In genomic region chr2:127359520-127359919, GRCh38 we compare ENCODE assay signal across 15 cellular contexts. TPM values are rescaled to one million over a fixed set of nuclear protein-coding genes. Genes with fewer than 3 reads are reported as not detected.
"Had no signal": no experiment of that assay in that cellular context is flagged by ENCODE, and none has a peak within 500 bp of the region (broad histone marks: within the 10 kb centered on the region; RNA-seq: fewer than 3 reads in every experiment).

No MANE protein-coding gene starts in this region.

- H3K4me2 ChIP-seq: hepatocyte had no signal

- H3K27ac ChIP-seq: colonic mucosa, hepatocyte, lower lobe of right lung had no signal

- H3K4me3 Mint-ChIP-seq: activated CD4-positive, alpha-beta memory T cell treated with anti-CD3 and anti-CD28 coated beads, Interleukin-2, amount 10 ng/mL, durations not matched to agents 7 days and 5 days; activated naive CD8-positive, alpha-beta T cell treated with anti-CD3 and anti-CD28 coated beads, Interleukin-2, amount 50 U/mL, for 24 hours; activated T-helper 1 cell treated with anti-CD3 and anti-CD28 coated beads, Interleukin-12 subunit alpha, Interleukin-12 subunit beta, Interleukin-2, Interleukin-4 antibody, amounts not matched to agents 30 ng/mL and 10 ng/mL and 1 ng/mL, durations not matched to agents 14 hours and 24 hours and 36 hours; naive B cell; stimulated activated effector memory CD8-positive, alpha-beta T cell treated with anti-CD3 and anti-CD28 coated beads, Interleukin-12 subunit alpha, Interleukin-12 subunit beta, amount 100 ng/mL, for 72 hours; type B pancreatic cell had no signal

- DNase-seq: activated CD4-positive, alpha-beta memory T cell treated with anti-CD3 and anti-CD28 coated beads, Interleukin-2, amount 10 ng/mL, durations not matched to agents 7 days and 5 days; activated naive CD4-positive, alpha-beta T cell treated with Interleukin-2 at 50 U/mL for 16 hours; activated naive CD8-positive, alpha-beta T cell treated with anti-CD3 and anti-CD28 coated beads, Interleukin-2, amount 50 U/mL, for 24 hours; colonic mucosa; lower lobe of right lung; naive B cell; posterior cingulate gyrus; small intestine; T1000 had no signal

- H3K27me3 Mint-ChIP-seq: activated CD4-positive, alpha-beta memory T cell treated with anti-CD3 and anti-CD28 coated beads, Interleukin-2, amount 10 ng/mL, durations not matched to agents 7 days and 5 days; activated naive CD8-positive, alpha-beta T cell treated with anti-CD3 and anti-CD28 coated beads, Interleukin-2, amount 50 U/mL, for 24 hours; naive B cell; type B pancreatic cell had no signal

- H3K4me3 ChIP-seq: colonic mucosa, hepatocyte, lower lobe of right lung had no signal

- H3K27ac Mint-ChIP-seq: activated CD4-positive, alpha-beta memory T cell treated with anti-CD3 and anti-CD28 coated beads, Interleukin-2, amount 10 ng/mL, durations not matched to agents 7 days and 5 days; activated naive CD8-positive, alpha-beta T cell treated with anti-CD3 and anti-CD28 coated beads, Interleukin-2, amount 50 U/mL, for 24 hours; activated T-helper 1 cell treated with anti-CD3 and anti-CD28 coated beads, Interleukin-12 subunit alpha, Interleukin-12 subunit beta, Interleukin-2, Interleukin-4 antibody, amounts not matched to agents 30 ng/mL and 10 ng/mL and 1 ng/mL, durations not matched to agents 14 hours and 24 hours and 36 hours; stimulated activated effector memory CD8-positive, alpha-beta T cell treated with anti-CD3 and anti-CD28 coated beads, Interleukin-12 subunit alpha, Interleukin-12 subunit beta, amount 100 ng/mL, for 72 hours; type B pancreatic cell had no signal

- H3K27me3 ChIP-seq: colonic mucosa, hepatocyte had no signal

- H3K9me3 ChIP-seq: colonic mucosa, lower lobe of right lung had no signal

- H3K36me3 ChIP-seq: colonic mucosa, lower lobe of right lung had no signal

- ATAC-seq: activated naive CD8-positive, alpha-beta T cell treated with anti-CD3 and anti-CD28 coated beads, Interleukin-2, amount 50 U/mL, for 24 hours; lower lobe of right lung; stimulated activated effector memory CD8-positive, alpha-beta T cell treated with anti-CD3 and anti-CD28 coated beads, Interleukin-12 subunit alpha, Interleukin-12 subunit beta, amount 100 ng/mL, for 72 hours had no signal

- H3K9me3 Mint-ChIP-seq: activated CD4-positive, alpha-beta memory T cell treated with anti-CD3 and anti-CD28 coated beads, Interleukin-2, amount 10 ng/mL, durations not matched to agents 7 days and 5 days; activated naive CD8-positive, alpha-beta T cell treated with anti-CD3 and anti-CD28 coated beads, Interleukin-2, amount 50 U/mL, for 24 hours; activated T-helper 1 cell treated with anti-CD3 and anti-CD28 coated beads, Interleukin-12 subunit alpha, Interleukin-12 subunit beta, Interleukin-2, Interleukin-4 antibody, amounts not matched to agents 30 ng/mL and 10 ng/mL and 1 ng/mL, durations not matched to agents 14 hours and 24 hours and 36 hours; stimulated activated effector memory CD8-positive, alpha-beta T cell treated with anti-CD3 and anti-CD28 coated beads, Interleukin-12 subunit alpha, Interleukin-12 subunit beta, amount 100 ng/mL, for 72 hours; type B pancreatic cell had no signal

RNA-seq across cellular contexts. Expression of gene PROC, which starts 58.7 kb away (rescaled TPM):
- total RNA-seq: activated CD4-positive, alpha-beta memory T cell treated with anti-CD3 and anti-CD28 coated beads, Interleukin-2, amount 10 ng/mL, durations not matched to agents 7 days and 5 days; cardiac septum; frontal cortex; lower lobe of right lung had no signal
